In genomic region chr2:222268311-222268980, GRCh38 we compare ENCODE assay signal across 19 cellular contexts. TPM values are rescaled to one million over a fixed set of nuclear protein-coding genes. Genes with fewer than 3 reads are reported as not detected.
DNase-seq lines count a peak whose midpoint lies in the region; ATAC-seq and TF ChIP-seq lines count a peak whose summit lies in the region.
"Had no signal": no experiment of that assay in that cellular context is flagged by ENCODE, and none has a peak within 500 bp of the region (broad histone marks: within the 10 kb centered on the region; RNA-seq: fewer than 3 reads in every experiment).

No MANE protein-coding gene starts in this region.

- DNase-seq in adipocyte (ENCODE audit: low read depth) (peak; percentile 48), fibroblast of gingiva (ENCODE audit: low read depth) (peak; percentile 11), NCI-H146 (lab: John Stamatoyannopoulos, UW) (no peak), BE2C (no peak)
- DNase-seq in activated CD4-positive, alpha-beta T cell treated with anti-CD3 and anti-CD28 coated beads for 48 hours: no peak
- no peak for DNase-seq in activated CD8-positive, alpha-beta T cell treated with anti-CD3 and anti-CD28 coated beads, Interleukin-2, amount 10 ng/mL, durations not matched to agents 7 days and 5 days
- DNase-seq: AML-193, DMS79 treated with DMSO at 0.1 percent for 48 hours, GM23248, KBM-7, NCI-H1105 treated with DMSO at 0.1 percent for 48 hours, NCI-H1694 treated with DMSO at 0.1 percent for 48 hours, NCI-H748 treated with DMSO at 0.1 percent for 48 hours, OCI-M1, SHP77, SK-N-SH had no signal

- no peaks in the 10 kb centered on the region for H3K36me3 Mint-ChIP-seq in activated CD8-positive, alpha-beta T cell treated with anti-CD3 and anti-CD28 coated beads, Interleukin-2, amount 10 ng/mL, durations not matched to agents 7 days and 5 days (ENCODE audit: low read depth)
- H3K36me3 Mint-ChIP-seq: CD14-positive monocyte had no signal

- H3K9me3 ChIP-seq in HUES48 (ENCODE audit: control insufficient read depth, insufficient read depth, low read length): no peaks in the 10 kb centered on the region
- no peaks in the 10 kb centered on the region for H3K9me3 ChIP-seq in adipocyte (ENCODE audit: control insufficient read depth, low read length)
- no peaks in the 10 kb centered on the region; the same call in 1 of the 2 replicates for H3K9me3 ChIP-seq in BE2C
- H3K9me3 ChIP-seq: SK-N-SH had no signal

- peaks cover 37% of the 10 kb centered on the region for H3K4me1 ChIP-seq in HUES48 (ENCODE audit: control insufficient read depth, insufficient read depth, low read length)
- no peaks in the 10 kb centered on the region for H3K4me1 ChIP-seq in adipocyte (ENCODE audit: control insufficient read depth, insufficient read depth, low read length)
- peaks cover 6% of the 10 kb centered on the region; the same call in 1 of the 2 replicates for H3K4me1 ChIP-seq in BE2C

- no peak overlapping the region for H3K27ac ChIP-seq in HUES48 (ENCODE audit: low read depth, low read length)
- H3K27ac ChIP-seq: GM23248 had no signal

- no peak overlapping the region for H3K27ac Mint-ChIP-seq in activated CD8-positive, alpha-beta T cell treated with anti-CD3 and anti-CD28 coated beads, Interleukin-2, amount 10 ng/mL, durations not matched to agents 7 days and 5 days
- H3K27ac Mint-ChIP-seq: CD14-positive monocyte had no signal

- POLR2A ChIA-PET in activated CD8-positive, alpha-beta T cell treated with anti-CD3 and anti-CD28 coated beads, Interleukin-2, amount 10 ng/mL, durations not matched to agents 7 days and 5 days (lab: Charles Lee): no interaction called here

- no peaks in the 10 kb centered on the region for H3K9me3 Mint-ChIP-seq in activated CD8-positive, alpha-beta T cell treated with anti-CD3 and anti-CD28 coated beads, Interleukin-2, amount 10 ng/mL, durations not matched to agents 7 days and 5 days (ENCODE audit: insufficient read depth)

- H3K4me3 Mint-ChIP-seq in activated CD8-positive, alpha-beta T cell treated with anti-CD3 and anti-CD28 coated beads, Interleukin-2, amount 10 ng/mL, durations not matched to agents 7 days and 5 days: no peak overlapping the region

- no peak overlapping the region for H3K9ac ChIP-seq in HUES48 (ENCODE audit: low read depth, low read length)
- no peak overlapping the region for H3K9ac ChIP-seq in adipocyte (ENCODE audit: low read length)
- H3K9ac ChIP-seq: GM23248, SK-N-SH had no signal

- H3K4me3 ChIP-seq in HUES48 (ENCODE audit: low read depth, low read length): 0 out of 2 replicates have a peak overlapping the region, but pooled peaks have one; percentile 4
- H3K4me3 ChIP-seq in adipocyte (ENCODE audit: low read length): no peak overlapping the region
- H3K4me3 ChIP-seq in BE2C (ENCODE audit: low read depth, low read length): no peak overlapping the region
- H3K4me3 ChIP-seq: GM23248 had no signal

- H3K27me3 ChIP-seq in HUES48 (ENCODE audit: control insufficient read depth, insufficient read depth, low read length) (peaks cover 62% of the 10 kb centered on the region), adipocyte (replicated peaks; ENCODE audit: control insufficient read depth, insufficient read depth, low read length) (peaks cover 16% of the 10 kb centered on the region), BE2C (peaks cover 88% of the 10 kb centered on the region)

- H3K36me3 ChIP-seq in HUES48 (ENCODE audit: control insufficient read depth, insufficient read depth, low read length) (no peaks in the 10 kb centered on the region), adipocyte (ENCODE audit: control insufficient read depth, insufficient read depth, low read length, severe bottlenecking) (no peaks in the 10 kb centered on the region), BE2C (no peaks in the 10 kb centered on the region)

- CTCF ChIA-PET in activated CD8-positive, alpha-beta T cell treated with anti-CD3 and anti-CD28 coated beads, Interleukin-2, amount 10 ng/mL, durations not matched to agents 7 days and 5 days (lab: Charles Lee): no interaction called here

- H3K4me1 Mint-ChIP-seq in activated CD8-positive, alpha-beta T cell treated with anti-CD3 and anti-CD28 coated beads, Interleukin-2, amount 10 ng/mL, durations not matched to agents 7 days and 5 days (ENCODE audit: low read depth): no peaks in the 10 kb centered on the region
- H3K4me1 Mint-ChIP-seq: CD14-positive monocyte had no signal

- no peak for TF ChIP-seq CTCF in BE2C (IDR thresholded peaks at IDR 0.05; ENCODE audit: low read depth, low read length)

- no peak for ATAC-seq in activated CD8-positive, alpha-beta T cell treated with anti-CD3 and anti-CD28 coated beads, Interleukin-2, amount 10 ng/mL, durations not matched to agents 7 days and 5 days
- ATAC-seq: HCT116 had no signal

- H3K27me3 Mint-ChIP-seq in activated CD8-positive, alpha-beta T cell treated with anti-CD3 and anti-CD28 coated beads, Interleukin-2, amount 10 ng/mL, durations not matched to agents 7 days and 5 days (ENCODE audit: low read depth): no peaks in the 10 kb centered on the region

RNA-seq across cellular contexts. Expression of gene PAX3, which starts 30.4 kb away (rescaled TPM):
- not detected for polyA plus RNA-seq in BE2C (2012; ENCODE audit: insufficient read depth, insufficient read length, low read depth)
- not detected for total RNA-seq in activated CD8-positive, alpha-beta T cell treated with anti-CD3 and anti-CD28 coated beads, Interleukin-2, amount 10 ng/mL, durations not matched to agents 7 days and 5 days
- total RNA-seq: GM23248 had no signal
- polyA plus RNA-seq: CD14-positive monocyte, GM23248, SK-N-SH had no signal

Comparison
In these comparisons a context has a peak if more than half of its experiments do, and no peak if none do; other contexts are left out.
1. DNase-seq: peak in adipocyte (single experiment) and fibroblast of gingiva (single experiment); none in NCI-H146 (single experiment), activated CD4-positive, alpha-beta T cell treated with anti-CD3 and anti-CD28 coated beads for 48 hours (single experiment), BE2C (single experiment) and activated CD8-positive, alpha-beta T cell treated with anti-CD3 and anti-CD28 coated beads, Interleukin-2, amount 10 ng/mL, durations not matched to agents 7 days and 5 days (single experiment).